ENCODE assay signal across 10 cellular contexts in the genomic region with DNA sequence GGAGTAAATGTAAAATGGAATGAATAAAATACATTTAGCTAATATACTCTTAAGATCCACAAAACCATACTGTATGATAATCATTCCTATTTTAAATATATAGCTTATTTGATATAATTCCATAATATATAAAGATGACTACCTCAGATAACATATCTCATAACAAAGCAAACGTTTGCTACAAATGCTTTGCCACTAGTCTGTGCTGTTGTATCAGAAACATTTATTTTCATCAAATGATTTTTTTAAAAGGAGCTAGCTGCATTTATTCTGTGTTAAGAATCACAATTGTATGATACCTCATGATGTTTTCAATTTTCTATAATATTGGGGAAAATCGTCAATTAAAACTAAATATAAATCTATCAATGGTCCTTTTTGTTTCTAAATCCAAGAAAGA.
DNase-seq lines count a peak whose midpoint lies in the region; ATAC-seq and TF ChIP-seq lines count a peak whose summit lies in the region.
"Had no signal": no experiment of that assay in that cellular context is flagged by ENCODE, and none has a peak within 500 bp of the region (broad histone marks: within the 10 kb centered on the region; RNA-seq: fewer than 3 reads in every experiment).

No MANE protein-coding gene starts in this region.

- intact Hi-C loops in IMR-90 (cut with micrococcal nuclease): loop anchor here (5.0 kb wide), 1 partner anchor 222 kb away; no protein-coding TSS in a partner anchor
- intact Hi-C loops in ascending aorta (cut with DNase I): no loop called here

- no CpG with 5 or more reads among the region's 2 CpGs for WGBS in IMR-90 (ENCODE audit: extremely low coverage in 2 of 2, insufficient read length in 1 of 2), 2 experiments

- no peak overlapping the region for H4K8ac ChIP-seq in IMR-90 (ENCODE audit: low read depth in 2 of 2, low read length in 2 of 2)

- CTCF ChIA-PET in IMR-90 (lab: Yijun Ruan, JAX): interaction anchor here (0.6 kb wide), 1 partner anchor 234 kb away, joined by 6 read pairs; no protein-coding TSS in a partner anchor

- H4K5ac ChIP-seq in IMR-90 (ENCODE audit: low read depth, low read length): no peak overlapping the region

- H2AK5ac ChIP-seq in IMR-90 (ENCODE audit: low read depth, low read length): no peak overlapping the region

- H3K4me2 ChIP-seq in IMR-90 (ENCODE audit: low read depth, low read length): no peak overlapping the region

- H3K27me3 ChIP-seq in IMR-90 (ENCODE audit: control insufficient read depth, insufficient read depth, low read length) (no peaks in the 10 kb centered on the region), foreskin keratinocyte (no peaks in the 10 kb centered on the region), ascending aorta (no peaks in the 10 kb centered on the region)

- TF ChIP-seq RAD21 in IMR-90 (IDR thresholded peaks at IDR 0.05; ENCODE audit: low read length): peak; percentile 51

- H2AK9ac ChIP-seq in IMR-90 (replicated peaks; ENCODE audit: low read depth, low read length, poor library complexity): no peak overlapping the region

- no peak overlapping the region for H3K27ac ChIP-seq in 22Rv1
- no peak overlapping the region for H3K27ac ChIP-seq in IMR-90 (ENCODE audit: insufficient read depth, low read length)
- no peak overlapping the region for H3K27ac ChIP-seq in foreskin keratinocyte
- no peak overlapping the region for H3K27ac ChIP-seq in ascending aorta

- DNase-seq in IMR-90: peak; percentile 24
- DNase-seq in RKO (ENCODE audit: low spot score): peak; percentile 53
- DNase-seq in foreskin keratinocyte: peak in 1 of 2 donors; percentile 35
- no peak for DNase-seq in activated gamma-delta T cell (lab: John Stamatoyannopoulos, UW)
- DNase-seq in effector CD4-positive, alpha-beta T cell: no peak
- DNase-seq in amygdala (lab: John Stamatoyannopoulos, UW): no peak
- no peak for DNase-seq in ascending aorta (ENCODE audit: low spot score in 2 of 2)
- DNase-seq: activated CD4-positive, alpha-beta memory T cell treated with anti-CD3 and anti-CD28 coated beads for 36 hours; NCI-H524 treated with DMSO at 0.1 percent for 48 hours had no signal

- H3K36me3 ChIP-seq in IMR-90 (ENCODE audit: control insufficient read depth, insufficient read depth, low read length): no peaks in the 10 kb centered on the region
- no peaks in the 10 kb centered on the region for H3K36me3 ChIP-seq in ascending aorta

- H3K23ac ChIP-seq in IMR-90 (ENCODE audit: low read depth, low read length): no peak overlapping the region

- H3K4me3 ChIP-seq in IMR-90 (ENCODE audit: insufficient read depth, low read depth, low read length): no peak overlapping the region
- no peak overlapping the region for H3K4me3 ChIP-seq in ascending aorta

- no peak overlapping the region for H2BK20ac ChIP-seq in IMR-90 (ENCODE audit: low read depth, low read length)

- no peak overlapping the region for H3K9ac ChIP-seq in IMR-90 (ENCODE audit: low read depth, low read length)

- H2BK15ac ChIP-seq in IMR-90 (ENCODE audit: low read depth, low read length): no peak overlapping the region

- H3K4ac ChIP-seq in IMR-90 (ENCODE audit: low read depth, low read length): no peak overlapping the region

- BruUV-seq in IMR-90 (replicated peaks; lab: Mats Ljungman, UMichigan): no TSS peak

- TF ChIP-seq POLR2A in IMR-90 (IDR thresholded peaks at IDR 0.05; ENCODE audit: low read depth, low read length): no peak

- no peaks in the 10 kb centered on the region for H3K79me1 ChIP-seq in IMR-90 (ENCODE audit: low read depth in 1 of 2, low read length in 2 of 2)

- POLR2A ChIA-PET in IMR-90 (lab: Charles Lee; ENCODE audit: unreplicated experiment): no interaction called here

- dilution Hi-C loops in IMR-90 (cut with HindIII; ENCODE audit: low sequenced_read_pairs, unreplicated experiment): no loop called here

- H3K18ac ChIP-seq in IMR-90 (ENCODE audit: low read depth, low read length): no peak overlapping the region

- H3K9me3 ChIP-seq in IMR-90 (ENCODE audit: control insufficient read depth, insufficient read depth, low read length) (no peaks in the 10 kb centered on the region), ascending aorta (no peaks in the 10 kb centered on the region)

- no peak for ATAC-seq in IMR-90 (ENCODE audit: low read depth)
- ATAC-seq in foreskin keratinocyte: peak; percentile 43

- H3K9me1 ChIP-seq in IMR-90 (ENCODE audit: insufficient read depth, low read length): no peaks in the 10 kb centered on the region

- in situ Hi-C loops in IMR-90 (cut with MboI; ENCODE audit: low sequenced_read_pairs): no loop called here

- no peak overlapping the region for H4K91ac ChIP-seq in IMR-90 (ENCODE audit: insufficient read depth, low read depth, low read length)

- no peak overlapping the region for H3K56ac ChIP-seq in IMR-90 (ENCODE audit: extremely low read depth, insufficient read depth, low read length)

- H2BK120ac ChIP-seq in IMR-90 (ENCODE audit: low read depth, low read length): no peak overlapping the region

- H4K20me1 ChIP-seq in IMR-90 (ENCODE audit: insufficient read depth, low read length): no peaks in the 10 kb centered on the region

- no peak overlapping the region for H2AFZ ChIP-seq in IMR-90 (replicated peaks; ENCODE audit: low read length, poor library complexity)

- H3K4me1 ChIP-seq in IMR-90 (ENCODE audit: control insufficient read depth, insufficient read depth, low read length) (no peaks in the 10 kb centered on the region), foreskin keratinocyte (no peaks in the 10 kb centered on the region), ascending aorta (no peaks in the 10 kb centered on the region)

- no peak overlapping the region for H2BK5ac ChIP-seq in IMR-90 (ENCODE audit: low read depth, low read length, poor library complexity, severe bottlenecking)

- H3K14ac ChIP-seq in IMR-90 (replicated peaks; ENCODE audit: low read depth, low read length): no peak overlapping the region

- TF ChIP-seq CTCF in 22Rv1 (IDR thresholded peaks at IDR 0.05) (peak; percentile 81), IMR-90 (conservative IDR thresholded peaks at IDR 0.05; ENCODE audit: low read depth, low read length) (peak; percentile 58), foreskin keratinocyte (conservative IDR thresholded peaks at IDR 0.05) (peak; percentile 80), ascending aorta (IDR thresholded peaks at IDR 0.05) (peak in 1 of 3 experiments; percentile 14)

TF ChIP-seq in IMR-90, 13 proteins besides CTCF, POLR2A, EP300 and RAD21:
- TF ChIP-seq, protein P1, sequence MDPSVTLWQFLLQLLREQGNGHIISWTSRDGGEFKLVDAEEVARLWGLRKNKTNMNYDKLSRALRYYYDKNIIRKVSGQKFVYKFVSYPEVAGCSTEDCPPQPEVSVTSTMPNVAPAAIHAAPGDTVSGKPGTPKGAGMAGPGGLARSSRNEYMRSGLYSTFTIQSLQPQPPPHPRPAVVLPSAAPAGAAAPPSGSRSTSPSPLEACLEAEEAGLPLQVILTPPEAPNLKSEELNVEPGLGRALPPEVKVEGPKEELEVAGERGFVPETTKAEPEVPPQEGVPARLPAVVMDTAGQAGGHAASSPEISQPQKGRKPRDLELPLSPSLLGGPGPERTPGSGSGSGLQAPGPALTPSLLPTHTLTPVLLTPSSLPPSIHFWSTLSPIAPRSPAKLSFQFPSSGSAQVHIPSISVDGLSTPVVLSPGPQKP (IDR thresholded peaks at IDR 0.05; ENCODE audit: borderline replicate concordance, low read depth, low read length): no peak
- TF ChIP-seq SMC3 (IDR thresholded peaks at IDR 0.05; ENCODE audit: low read depth, low read length): peak; percentile 31

Comparison
In these comparisons a context has a peak if more than half of its experiments do, and no peak if none do; other contexts are left out.
1. DNase-seq: peak in IMR-90 (single experiment) and RKO (single experiment); none in activated gamma-delta T cell (single experiment), effector CD4-positive, alpha-beta T cell (single experiment), amygdala (0 of 56) and ascending aorta (0 of 2).